8 cellular contexts compared by ENCODE assay signal in the genomic region with DNA sequence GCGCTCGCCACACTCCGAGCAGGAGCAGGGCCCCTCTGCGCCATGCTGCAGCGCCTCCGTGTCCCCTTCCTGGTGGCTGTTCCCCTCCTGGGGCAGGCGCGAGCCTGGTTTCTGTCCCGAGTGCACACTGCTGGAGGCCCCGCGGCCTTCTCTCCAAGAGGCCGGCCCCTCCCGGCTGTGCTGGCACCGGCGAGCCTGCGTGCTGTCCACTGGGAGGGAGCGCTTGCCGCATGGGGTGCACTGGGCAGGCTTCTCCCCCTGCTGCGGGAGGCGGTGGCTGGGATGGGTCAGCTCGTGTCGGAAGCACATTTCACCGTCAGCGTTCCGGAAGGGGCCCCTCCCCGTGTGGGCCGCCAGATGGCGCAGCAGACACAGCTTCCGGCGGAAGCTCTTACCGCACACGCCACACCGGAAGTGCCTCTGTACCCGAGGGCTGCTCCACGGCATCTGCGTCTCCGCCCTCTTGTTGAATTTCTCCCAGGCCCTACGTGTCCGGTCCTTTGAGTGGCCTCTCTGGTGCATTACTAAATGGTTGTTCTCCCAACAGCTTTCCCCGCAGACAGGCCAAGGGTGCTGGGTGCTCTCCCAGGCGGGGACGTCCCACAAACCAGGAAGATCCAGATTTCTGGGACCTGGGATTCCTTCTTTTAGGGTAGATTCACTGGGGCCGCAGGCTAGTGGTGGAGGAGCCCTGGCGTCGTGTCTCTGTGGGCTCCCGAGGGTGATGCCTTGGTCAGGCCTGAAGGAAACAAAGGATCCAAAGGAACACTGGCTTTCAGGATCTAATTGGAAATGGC. TPM values are rescaled to one million over a fixed set of nuclear protein-coding genes. Genes with fewer than 3 reads are reported as not detected.
DNase-seq lines count a peak whose midpoint lies in the region; ATAC-seq and TF ChIP-seq lines count a peak whose summit lies in the region.

No MANE protein-coding gene starts in this region.

- DNase-seq in H9: peak; percentile 90
- peak; percentile 62 for DNase-seq in activated CD8-positive, alpha-beta memory T cell treated with anti-CD3 and anti-CD28 coated beads, Interleukin-2, amount 10 ng/mL, durations not matched to agents 7 days and 5 days
- DNase-seq in cardiac septum (ENCODE audit: low spot score): peak; percentile 76
- DNase-seq in stimulated activated CD4-positive, alpha-beta T cell treated with anti-CD3 and anti-CD28 coated beads, Interleukin-2, amount 100 ng/mL, for 24 hours: peak; percentile 56 to 60
- no peak for DNase-seq in putamen (ENCODE audit: low spot score)
- no peak for DNase-seq in NCI-H748 treated with DMSO at 0.1 percent for 48 hours (lab: John Stamatoyannopoulos, UW)
- DNase-seq in GM13976 (ENCODE audit: low spot score): no peak
- no peak for DNase-seq in Peyer's patch

- no peak overlapping the region for H2BK120ac ChIP-seq in H9 (ENCODE audit: low read depth, low read length, poor library complexity, severe bottlenecking)

- H3K4me2 ChIP-seq in H9 (ENCODE audit: insufficient read depth, insufficient read length, low read length): no peak overlapping the region

- no peak overlapping the region for H3K9ac ChIP-seq in H9 (ENCODE audit: extremely low read depth, insufficient read length, low read length)

- no peak overlapping the region for H2AK5ac ChIP-seq in H9 (ENCODE audit: insufficient read length, low read length)

- peaks cover 19 to 65% (median 51%) of the 10 kb centered on the region in 3 experiments for H3K36me3 Mint-ChIP-seq in H9 (ENCODE audit: insufficient read depth in 1 of 3, low read depth in 3 of 3)
- peaks cover 18% of the 10 kb centered on the region for H3K36me3 Mint-ChIP-seq in activated CD8-positive, alpha-beta memory T cell treated with anti-CD3 and anti-CD28 coated beads, Interleukin-2, amount 10 ng/mL, durations not matched to agents 7 days and 5 days

- no peaks in the 10 kb centered on the region for H3K27me3 ChIP-seq in H9 (ENCODE audit: insufficient read depth, low read length)
- H3K27me3 ChIP-seq in Peyer's patch: no peaks in the 10 kb centered on the region

- no peak overlapping the region for H2BK15ac ChIP-seq in H9 (ENCODE audit: low read depth, low read length)

- peak overlapping the region; percentile 76 to 93 (median 90); a peak in 3 of 7 replicates for H3K27ac Mint-ChIP-seq in H9
- H3K27ac Mint-ChIP-seq in activated CD8-positive, alpha-beta memory T cell treated with anti-CD3 and anti-CD28 coated beads, Interleukin-2, amount 10 ng/mL, durations not matched to agents 7 days and 5 days: peak overlapping the region; percentile 74

- intact Hi-C loops in cardiac septum (cut with DNase I): no loop called here

- H4K8ac ChIP-seq in H9 (replicated peaks; ENCODE audit: insufficient read length, low read depth, low read length): no peak overlapping the region

- in situ Hi-C loops in GM13976 (cut with MboI; ENCODE audit: low sequenced_read_pairs, unreplicated experiment): no loop called here

- H3K56ac ChIP-seq in H9 (ENCODE audit: insufficient read length, low read depth, low read length): no peak overlapping the region

- no peak overlapping the region for H4K91ac ChIP-seq in H9 (ENCODE audit: insufficient read length, low read depth, low read length)

- H3K18ac ChIP-seq in H9 (ENCODE audit: insufficient read length, low read depth, low read length): no peak overlapping the region

- H3K9me3 ChIP-seq in H9 (ENCODE audit: control insufficient read depth, low read depth, low read length): no peaks in the 10 kb centered on the region
- no peaks in the 10 kb centered on the region for H3K9me3 ChIP-seq in Peyer's patch

- no peak for TF ChIP-seq POLR2A in Peyer's patch (IDR thresholded peaks at IDR 0.05)

- H3K4me1 Mint-ChIP-seq in H9: peaks cover 2% of the 10 kb centered on the region in 2 experiments; a peak in 1 of 4 replicates
- H3K4me1 Mint-ChIP-seq in activated CD8-positive, alpha-beta memory T cell treated with anti-CD3 and anti-CD28 coated beads, Interleukin-2, amount 10 ng/mL, durations not matched to agents 7 days and 5 days: peaks cover 11% of the 10 kb centered on the region

- no peak overlapping the region for H4K5ac ChIP-seq in H9 (ENCODE audit: insufficient read length, low read depth, low read length)

- H2AFZ ChIP-seq in H9 (ENCODE audit: low read length): no peak overlapping the region

- no peaks in the 10 kb centered on the region for H4K20me1 ChIP-seq in H9 (ENCODE audit: control insufficient read depth, insufficient read depth, insufficient read length)

- H3K79me2 ChIP-seq in H9 (ENCODE audit: insufficient read depth, low read length): no peaks in the 10 kb centered on the region

- H3K79me1 ChIP-seq in H9 (ENCODE audit: insufficient read depth, low read depth, low read length, poor library complexity, severe bottlenecking): no peaks in the 10 kb centered on the region

- H3K23me2 ChIP-seq in H9 (ENCODE audit: insufficient read length, low read depth, low read length, poor library complexity, severe bottlenecking): no peaks in the 10 kb centered on the region

- H3K4me3 ChIP-seq in Peyer's patch: no peak overlapping the region

- CTCF ChIA-PET in activated CD8-positive, alpha-beta memory T cell treated with anti-CD3 and anti-CD28 coated beads, Interleukin-2, amount 10 ng/mL, durations not matched to agents 7 days and 5 days (lab: Charles Lee): interaction anchor here (1.1 to 3.4 kb wide), 2 partner anchors 9 to 65 kb away, joined by 3 to 17 read pairs; no protein-coding TSS in a partner anchor

- no peak overlapping the region; a peak in 1 of 5 replicates for H3K4me3 Mint-ChIP-seq in H9
- no peak overlapping the region for H3K4me3 Mint-ChIP-seq in activated CD8-positive, alpha-beta memory T cell treated with anti-CD3 and anti-CD28 coated beads, Interleukin-2, amount 10 ng/mL, durations not matched to agents 7 days and 5 days

- H2BK20ac ChIP-seq in H9 (ENCODE audit: low read depth, low read length, poor library complexity, severe bottlenecking): no peak overlapping the region

- H3K4ac ChIP-seq in H9 (ENCODE audit: low read depth, low read length): no peak overlapping the region

- H3K14ac ChIP-seq in H9 (ENCODE audit: insufficient read depth, low read length): no peak overlapping the region

- H3K27ac ChIP-seq in H9 (ENCODE audit: insufficient read length, low read depth, low read length): no peak overlapping the region
- peak overlapping the region in 1 of 4 donors; percentile 25 for H3K27ac ChIP-seq in Peyer's patch

- WGBS in H9 (ENCODE audit: extremely low coverage, insufficient read length, low lambda C conversion rate): no CpG with 5 or more reads among the region's 46 CpGs

- peak; percentile 74 for ATAC-seq in activated CD8-positive, alpha-beta memory T cell treated with anti-CD3 and anti-CD28 coated beads, Interleukin-2, amount 10 ng/mL, durations not matched to agents 7 days and 5 days

- H3T11ph ChIP-seq in H9 (ENCODE audit: low read length): no peak overlapping the region

- no peaks in the 10 kb centered on the region for H3K9me3 Mint-ChIP-seq in H9
- no peaks in the 10 kb centered on the region for H3K9me3 Mint-ChIP-seq in activated CD8-positive, alpha-beta memory T cell treated with anti-CD3 and anti-CD28 coated beads, Interleukin-2, amount 10 ng/mL, durations not matched to agents 7 days and 5 days (ENCODE audit: low read depth)

- TF ChIP-seq CTCF in H9 (conservative IDR thresholded peaks at IDR 0.05) (peak; percentile 91), GM13976 (IDR thresholded peaks at IDR 0.05; ENCODE audit: borderline replicate concordance, control extremely low read depth, extremely low read depth, insufficient read depth, missing control alignments) (no peak), Peyer's patch (IDR thresholded peaks at IDR 0.05) (no peak)

- peaks cover 0 to 18% (median 0%) of the 10 kb centered on the region in 3 donors for H3K36me3 ChIP-seq in Peyer's patch

- H3K27me3 Mint-ChIP-seq in H9 (ENCODE audit: low read depth): no peaks in the 10 kb centered on the region
- no peaks in the 10 kb centered on the region for H3K27me3 Mint-ChIP-seq in activated CD8-positive, alpha-beta memory T cell treated with anti-CD3 and anti-CD28 coated beads, Interleukin-2, amount 10 ng/mL, durations not matched to agents 7 days and 5 days

- H2BK5ac ChIP-seq in H9 (ENCODE audit: insufficient read length, low read length): no peak overlapping the region

- no peak overlapping the region for H2BK12ac ChIP-seq in H9 (ENCODE audit: insufficient read length, low read depth, low read length)

- H3K4me1 ChIP-seq in H9 (ENCODE audit: insufficient read depth, low read length) (no peaks in the 10 kb centered on the region), Peyer's patch (no peaks in the 10 kb centered on the region)

- no peak overlapping the region for H3K23ac ChIP-seq in H9 (ENCODE audit: insufficient read length, low read depth, low read length)

RNA-seq across cellular contexts. Expression of a gene that starts 18.7 kb away (rescaled TPM):
- total RNA-seq in H9 (2021) (24.1 and 25.1 TPM in 2 replicates), cardiac septum (3.0 TPM), Peyer's patch (10 to 100 TPM in 1 of 4 donors, 1 to 10 TPM in 3; 3.7 to 11.5 (median 7.6) TPM)
- total RNA-seq in activated CD8-positive, alpha-beta memory T cell treated with anti-CD3 and anti-CD28 coated beads, Interleukin-2, amount 10 ng/mL, durations not matched to agents 7 days and 5 days: 1 to 10 TPM; 7.1 to 7.4 TPM

RNA-seq across cellular contexts. Expression of a gene that starts 43.5 kb away (rescaled TPM):
- total RNA-seq in H9 (2021) (217 and 230 TPM in 2 replicates), cardiac septum (38.5 TPM), Peyer's patch (100 to 1,000 TPM in 1 of 4 donors, 10 to 100 TPM in 3; 57.1 to 100 (median 61.6) TPM)
- 10 to 100 TPM; 82.3 to 99.4 TPM for total RNA-seq in activated CD8-positive, alpha-beta memory T cell treated with anti-CD3 and anti-CD28 coated beads, Interleukin-2, amount 10 ng/mL, durations not matched to agents 7 days and 5 days

RNA-seq across cellular contexts. Expression of a gene that starts 54.3 kb away (rescaled TPM):
- total RNA-seq in H9 (2021) (5.3 and 5.4 TPM in 2 replicates), cardiac septum (0.78 TPM), Peyer's patch (1 to 10 TPM in 3 of 4 donors, under 1 TPM in 1; 0.88 to 2.5 (median 2.0) TPM)
- total RNA-seq in activated CD8-positive, alpha-beta memory T cell treated with anti-CD3 and anti-CD28 coated beads, Interleukin-2, amount 10 ng/mL, durations not matched to agents 7 days and 5 days: under 1 TPM; 0.53 to 0.91 TPM

Comparison
In these comparisons a context has a peak if more than half of its experiments do, and no peak if none do; other contexts are left out.
1. DNase-seq: peak in H9 (single experiment), activated CD8-positive, alpha-beta memory T cell treated with anti-CD3 and anti-CD28 coated beads, Interleukin-2, amount 10 ng/mL, durations not matched to agents 7 days and 5 days (single experiment), cardiac septum (single experiment) and stimulated activated CD4-positive, alpha-beta T cell treated with anti-CD3 and anti-CD28 coated beads, Interleukin-2, amount 100 ng/mL, for 24 hours (2 of 2); none in putamen (single experiment), NCI-H748 treated with DMSO at 0.1 percent for 48 hours (single experiment), GM13976 (single experiment) and Peyer's patch (0 of 3).